In the genomic region with DNA sequence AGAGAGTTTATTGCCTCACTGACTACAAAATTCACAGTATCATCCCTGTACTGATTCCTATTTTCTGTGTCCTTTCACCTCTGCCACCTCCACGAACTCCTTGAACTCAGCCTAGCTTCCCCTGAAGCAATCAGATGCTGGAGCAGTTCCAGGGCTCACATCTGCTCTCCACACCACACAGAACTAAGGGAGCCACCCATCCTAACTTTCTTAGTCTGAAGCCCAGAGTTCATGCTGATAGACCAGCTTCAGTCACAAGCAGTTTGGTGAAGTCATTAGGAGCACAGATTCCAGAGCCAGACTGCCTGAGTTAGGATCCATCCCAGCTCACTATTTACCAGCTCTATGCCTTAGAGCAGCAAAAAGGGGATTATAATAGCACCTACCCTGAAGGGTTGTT, we compare ENCODE assay signal across 21 cellular contexts.
"Had no signal": no experiment of that assay in that cellular context is flagged by ENCODE, and none has a peak within 500 bp of the region (broad histone marks: within the 10 kb centered on the region; RNA-seq: fewer than 3 reads in every experiment).

No MANE protein-coding gene starts in this region.

- DNase-seq: activated B cell treated with CpG ODN at 0.5 μM for 24 hours; activated CD4-positive, alpha-beta T cell treated with anti-CD3 and anti-CD28 coated beads for 4 hours; activated CD8-positive, alpha-beta T cell treated with anti-CD3 and anti-CD28 coated beads for 36 hours; activated naive CD4-positive, alpha-beta T cell treated with Interleukin-2 at 50 U/mL for 16 hours; activated naive CD8-positive, alpha-beta T cell treated with anti-CD3 and anti-CD28 coated beads, Interleukin-2, amount 10 ng/mL, durations not matched to agents 7 days and 5 days; activated T-cell treated with anti-CD3 and anti-CD28 coated beads, Interleukin-2, amount 50 U/mL, for 1 hour; amygdala; caudate nucleus; effector memory CD8-positive, alpha-beta T cell; foreskin keratinocyte; kidney; occipital lobe; posterior cingulate gyrus; retina; stimulated activated CD4-positive, alpha-beta T cell treated with anti-CD3 and anti-CD28 coated beads, Interleukin-1b, Interleukin-23, amount 100 ng/mL, for 48 hours; stimulated activated CD8-positive, alpha-beta memory T cell treated with anti-CD3 and anti-CD28 coated beads, Interleukin-4, amount 100 ng/mL, for 48 hours; stimulated activated naive CD4-positive, alpha-beta T cell; T-helper 2 cell; thyroid gland had no signal

- H3K27ac ChIP-seq: foreskin keratinocyte, thyroid gland had no signal

- H3K4me1 ChIP-seq: foreskin keratinocyte, thyroid gland had no signal

- H3K36me3 Mint-ChIP-seq: activated naive CD8-positive, alpha-beta T cell treated with anti-CD3 and anti-CD28 coated beads, Interleukin-2, amount 10 ng/mL, durations not matched to agents 7 days and 5 days had no signal

- H3K4me1 Mint-ChIP-seq: activated naive CD8-positive, alpha-beta T cell treated with anti-CD3 and anti-CD28 coated beads, Interleukin-2, amount 10 ng/mL, durations not matched to agents 7 days and 5 days; memory B cell had no signal

- H3K27ac Mint-ChIP-seq: activated B cell treated with CpG ODN at 0.5 μM for 24 hours; activated CD8-positive, alpha-beta T cell treated with anti-CD3 and anti-CD28 coated beads for 36 hours; activated naive CD8-positive, alpha-beta T cell treated with anti-CD3 and anti-CD28 coated beads, Interleukin-2, amount 10 ng/mL, durations not matched to agents 7 days and 5 days; activated T-helper 2 cell treated with anti-CD3 and anti-CD28 coated beads, Interferon-gamma antibody, Interleukin-2, Interleukin-4, amounts not matched to agents 10 μg/mL and 5 μg/mL and 100 μg/mL, durations not matched to agents 14 hours and 24 hours and 36 hours; effector memory CD8-positive, alpha-beta T cell; memory B cell had no signal

- H3K27me3 ChIP-seq: thyroid gland had no signal

- H3K9me3 ChIP-seq: thyroid gland had no signal

- H3K4me3 ChIP-seq: thyroid gland had no signal

- ATAC-seq: activated CD8-positive, alpha-beta T cell treated with anti-CD3 and anti-CD28 coated beads for 36 hours; effector memory CD8-positive, alpha-beta T cell; foreskin keratinocyte had no signal

- H3K4me3 Mint-ChIP-seq: activated B cell treated with CpG ODN at 0.5 μM for 24 hours; activated CD8-positive, alpha-beta T cell treated with anti-CD3 and anti-CD28 coated beads for 36 hours; activated naive CD8-positive, alpha-beta T cell treated with anti-CD3 and anti-CD28 coated beads, Interleukin-2, amount 10 ng/mL, durations not matched to agents 7 days and 5 days; effector memory CD8-positive, alpha-beta T cell; memory B cell had no signal

- H3K9me3 Mint-ChIP-seq: activated naive CD8-positive, alpha-beta T cell treated with anti-CD3 and anti-CD28 coated beads, Interleukin-2, amount 10 ng/mL, durations not matched to agents 7 days and 5 days; activated T-helper 2 cell treated with anti-CD3 and anti-CD28 coated beads, Interferon-gamma antibody, Interleukin-2, Interleukin-4, amounts not matched to agents 10 μg/mL and 5 μg/mL and 100 μg/mL, durations not matched to agents 14 hours and 24 hours and 36 hours had no signal

- H3K36me3 ChIP-seq: thyroid gland had no signal
